In the genomic region with DNA sequence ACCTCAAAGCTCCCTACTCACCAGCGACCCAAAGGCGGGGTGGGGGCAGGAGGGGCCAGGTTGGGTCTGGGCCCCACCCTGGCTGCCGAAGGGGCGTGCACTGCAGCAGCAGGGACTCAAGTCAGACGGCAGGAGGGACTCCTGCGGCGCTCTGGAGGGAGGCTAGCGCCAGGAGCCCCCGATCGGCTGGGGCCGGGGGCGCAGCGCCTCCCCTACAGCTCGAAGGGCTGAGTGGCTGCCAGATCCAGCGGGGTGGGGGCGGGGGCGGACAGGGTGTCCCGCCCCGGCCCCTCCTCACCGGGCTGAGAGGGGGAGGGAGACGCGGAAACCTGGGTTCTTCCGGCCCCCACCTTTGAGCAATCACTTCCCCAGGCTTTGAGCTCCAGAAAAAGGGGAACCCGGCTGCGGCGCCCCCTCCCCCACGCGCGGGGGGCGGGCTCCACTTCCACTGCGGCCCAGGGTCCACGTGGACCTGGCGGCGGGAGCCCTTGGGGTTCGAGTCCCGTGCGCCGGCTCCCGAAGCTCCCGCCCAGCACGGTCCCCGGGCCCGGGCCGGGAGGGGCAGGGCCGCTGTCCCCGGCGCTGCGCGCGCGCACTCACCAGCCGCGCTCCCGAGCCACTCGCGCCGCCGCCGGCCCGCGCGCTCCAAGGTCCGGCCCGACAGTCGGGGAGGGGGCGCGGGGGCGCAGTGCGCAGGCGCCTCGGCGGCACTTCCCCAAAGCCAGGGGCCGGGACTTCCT, we compare ENCODE assay signal across 8 cellular contexts. TPM values are rescaled to one million over a fixed set of nuclear protein-coding genes. Genes with fewer than 3 reads are reported as not detected.
DNase-seq lines count a peak whose midpoint lies in the region; ATAC-seq and TF ChIP-seq lines count a peak whose summit lies in the region.

A gene with protein sequence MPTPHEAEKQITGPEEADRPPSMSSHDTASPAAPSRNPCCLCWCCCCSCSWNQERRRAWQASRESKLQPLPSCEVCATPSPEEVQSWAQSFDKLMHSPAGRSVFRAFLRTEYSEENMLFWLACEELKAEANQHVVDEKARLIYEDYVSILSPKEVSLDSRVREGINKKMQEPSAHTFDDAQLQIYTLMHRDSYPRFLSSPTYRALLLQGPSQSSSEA (minus strand): TSS at position 246 of the 740 bp plus-strand sequence. CDS start 2,632 bp downstream, outside the sequence.

- peak; percentile 97 for DNase-seq in GM10266 (ENCODE audit: extremely low spot score)
- DNase-seq in NCI-H2227 (lab: John Stamatoyannopoulos, UW; ENCODE audit: unreplicated experiment), result peak; percentile 90
- peak; percentile 77 for DNase-seq in activated CD4-positive, alpha-beta T cell treated with anti-CD3 and anti-CD28 coated beads for 36 hours
- DNase-seq in dedifferentiated amniotic fluid mesenchymal stem cell (ENCODE audit: extremely low spot score), result peak; percentile 21
- DNase-seq in left kidney (ENCODE audit: low read depth, low spot score), result peak; percentile 82
- DNase-seq in stimulated activated CD4-positive, alpha-beta T cell treated with anti-CD3 and anti-CD28 coated beads, Interleukin-2, amount 100 ng/mL, for 48 hours, result peak; percentile 62 to 66

- TF ChIP-seq CTCF in GM10266 (IDR thresholded peaks at IDR 0.05; ENCODE audit: control insufficient read depth, insufficient read depth, low read depth, missing control alignments), result no peak

- H3K27me3 Mint-ChIP-seq in activated CD4-positive, alpha-beta T cell treated with anti-CD3 and anti-CD28 coated beads for 36 hours, result peaks cover 3% of the 10 kb centered on the region

- H3K9me3 Mint-ChIP-seq in activated CD4-positive, alpha-beta T cell treated with anti-CD3 and anti-CD28 coated beads for 36 hours (ENCODE audit: low read depth), result no peaks in the 10 kb centered on the region

- peak within 1 kb of the TSS; percentile 88 for H3K27ac Mint-ChIP-seq in activated CD4-positive, alpha-beta T cell treated with anti-CD3 and anti-CD28 coated beads for 36 hours

- intact Hi-C loops in activated CD4-positive, alpha-beta T cell treated with anti-CD3 and anti-CD28 coated beads for 36 hours (cut with DNase I, micrococcal nuclease), result loop anchor here (1.0 to 5.0 kb wide), 5 partner anchors 15 to 559 kb away; a partner anchor contains a TSS

- POLR2A ChIA-PET in activated CD4-positive, alpha-beta T cell treated with anti-CD3 and anti-CD28 coated beads for 36 hours (lab: Charles Lee), result interaction anchor here (0.5 kb wide), 1 partner anchor 194 kb away, joined by 6 read pairs; no protein-coding TSS in a partner anchor

- peaks cover 2% of the 10 kb centered on the region for H3K36me3 Mint-ChIP-seq in activated CD4-positive, alpha-beta T cell treated with anti-CD3 and anti-CD28 coated beads for 36 hours (ENCODE audit: low read depth)

- H3K4me3 Mint-ChIP-seq in activated CD4-positive, alpha-beta T cell treated with anti-CD3 and anti-CD28 coated beads for 36 hours, result peak within 1 kb of the TSS; percentile 90

- peaks cover 28% of the 10 kb centered on the region for H3K4me1 Mint-ChIP-seq in activated CD4-positive, alpha-beta T cell treated with anti-CD3 and anti-CD28 coated beads for 36 hours

- ATAC-seq in HG02571 (IDR thresholded peaks at IDR 0.05; ENCODE audit: unreplicated experiment) (peak; percentile 45), GM21390 (IDR thresholded peaks at IDR 0.05; ENCODE audit: unreplicated experiment) (no peak)
- ATAC-seq in activated CD4-positive, alpha-beta T cell treated with anti-CD3 and anti-CD28 coated beads for 36 hours, result peak; percentile 43

- CTCF ChIA-PET in activated CD4-positive, alpha-beta T cell treated with anti-CD3 and anti-CD28 coated beads for 36 hours (lab: Charles Lee), result interaction anchor here (0.5 to 1.3 kb wide), 5 partner anchors 9 to 206 kb away, joined by 3 to 4 read pairs (median 4); a partner anchor contains a TSS

RNA-seq across cellular contexts. Expression of the gene that starts here (rescaled TPM):
- total RNA-seq in activated CD4-positive, alpha-beta T cell treated with anti-CD3 and anti-CD28 coated beads for 36 hours, result 10 to 100 TPM; 39.6 to 40.2 TPM

Comparison
In these comparisons a context has a peak if more than half of its experiments do, and no peak if none do; other contexts are left out.
1. DNase-seq: peak in every context shown above with its lines; median percentile 97 in GM10266; 90 in NCI-H2227; 82 in left kidney; 77 in activated CD4-positive, alpha-beta T cell treated with anti-CD3 and anti-CD28 coated beads for 36 hours; 64 in stimulated activated CD4-positive, alpha-beta T cell treated with anti-CD3 and anti-CD28 coated beads, Interleukin-2, amount 100 ng/mL, for 48 hours; 21 in dedifferentiated amniotic fluid mesenchymal stem cell.